8 cellular contexts compared by ENCODE assay signal in genomic region chr1:154971341-154971998, GRCh38. TPM values are rescaled to one million over a fixed set of nuclear protein-coding genes. Genes with fewer than 3 reads are reported as not detected.
DNase-seq lines count a peak whose midpoint lies in the region; ATAC-seq and TF ChIP-seq lines count a peak whose summit lies in the region.

No MANE protein-coding gene starts in this region.

- POLR2A ChIA-PET in OCI-LY7 (lab: Charles Lee): interaction anchor here (1.8 kb wide), 1 partner anchor 16 kb away, joined by 6 read pairs; the partner anchor contains the start of gene PBXIP1

- H3K36me3 Mint-ChIP-seq in CD14-positive monocyte: peaks cover 41 to 49% of the 10 kb centered on the region in 2 donors
- H3K36me3 Mint-ChIP-seq in neural progenitor cell: peaks cover 6% of the 10 kb centered on the region

- peaks cover 52% of the 10 kb centered on the region for H3K36me3 ChIP-seq in OCI-LY7 (ENCODE audit: insufficient read depth, low read length)
- H3K36me3 ChIP-seq in duodenal mucosa (ENCODE audit: control insufficient read depth in 1 of 2, insufficient read depth in 2 of 2, low read length in 2 of 2): peaks cover 12 to 40% of the 10 kb centered on the region in 2 donors
- H3K36me3 ChIP-seq in neural progenitor cell: no peaks in the 10 kb centered on the region

- H3K9ac ChIP-seq in duodenal mucosa (ENCODE audit: low read depth in 1 of 2, low read length in 2 of 2) (peak overlapping the region; percentile 34 to 50), neural progenitor cell (no peak overlapping the region)

- CTCF ChIA-PET in OCI-LY7 (lab: Charles Lee; ENCODE audit: unreplicated experiment): no interaction called here

- H3K9me3 ChIP-seq in OCI-LY7 (ENCODE audit: low read length) (no peaks in the 10 kb centered on the region), duodenal mucosa (ENCODE audit: control insufficient read depth in 1 of 2, low read length in 2 of 2) (no peaks in the 10 kb centered on the region), neural progenitor cell (ENCODE audit: low read depth) (no peaks in the 10 kb centered on the region)

- ATAC-seq in GM21515 (IDR thresholded peaks at IDR 0.05; ENCODE audit: unreplicated experiment): no peak

- peaks cover 44% of the 10 kb centered on the region for H3F3A ChIP-seq in neural progenitor cell (ENCODE audit: low read depth)

- no peaks in the 10 kb centered on the region for H3K9me3 Mint-ChIP-seq in CD14-positive monocyte
- no peaks in the 10 kb centered on the region for H3K9me3 Mint-ChIP-seq in neural progenitor cell

- H3K4me2 ChIP-seq in OCI-LY7 (ENCODE audit: low read length) (peak overlapping the region; percentile 59), neural progenitor cell (peak overlapping the region; percentile 91)

- H2AFZ ChIP-seq in OCI-LY7 (ENCODE audit: low read length) (no peak overlapping the region), neural progenitor cell (replicated peaks) (no peak overlapping the region)

- no peak for TF ChIP-seq CTCF in CD14-positive monocyte (IDR thresholded peaks at IDR 0.05)
- TF ChIP-seq CTCF in OCI-LY7 (conservative IDR thresholded peaks at IDR 0.05; ENCODE audit: low read length): no peak
- TF ChIP-seq CTCF in neural progenitor cell (IDR thresholded peaks at IDR 0.05): no peak

- H3K4me1 ChIP-seq in OCI-LY7 (ENCODE audit: insufficient read depth, low read length, poor library complexity, severe bottlenecking): peaks cover 33% of the 10 kb centered on the region
- peaks cover 43 to 45% of the 10 kb centered on the region in 2 donors for H3K4me1 ChIP-seq in duodenal mucosa (ENCODE audit: control insufficient read depth in 1 of 2, insufficient read depth in 2 of 2, low read length in 2 of 2)
- H3K4me1 ChIP-seq in neural progenitor cell: peaks cover 42% of the 10 kb centered on the region

- H4K20me1 ChIP-seq in OCI-LY7 (ENCODE audit: insufficient read depth, low read length) (peaks cover 7% of the 10 kb centered on the region; the same call in 1 of the 2 replicates), neural progenitor cell (ENCODE audit: low read depth) (peaks cover 21% of the 10 kb centered on the region)

- H3K27ac ChIP-seq in OCI-LY7 (ENCODE audit: low read depth, low read length, poor library complexity, severe bottlenecking) (no peak overlapping the region), duodenal mucosa (ENCODE audit: low read depth, low read length) (peak overlapping the region; percentile 77), neural progenitor cell (peak overlapping the region; percentile 43)

- intact Hi-C loops in CD14-positive monocyte (cut with micrococcal nuclease) (loop anchor here (2.0 to 5.0 kb wide), 4 partner anchors 35 to 91 kb away; partner anchors contain the start of gene EFNA4 (in 1 of the 2)), OCI-LY7 (cut with micrococcal nuclease; ENCODE audit: unreplicated experiment) (no loop called here)

- H3K27me3 Mint-ChIP-seq in CD14-positive monocyte (ENCODE audit: low read depth in 3 of 3) (peaks cover 0 to 4% (median 0%) of the 10 kb centered on the region in 3 donors), neural progenitor cell (ENCODE audit: insufficient read depth, low read depth) (peaks cover 3% of the 10 kb centered on the region)

- DNase-seq in CD14-positive monocyte (ENCODE audit: low spot score): peak; percentile 72
- DNase-seq in OCI-LY7 (ENCODE audit: low spot score): no peak
- DNase-seq in neural progenitor cell (ENCODE audit: low spot score): no peak
- DNase-seq in iPS-NIHi11 (ENCODE audit: low spot score): no peak
- no peak for DNase-seq in T1000 (lab: John Stamatoyannopoulos, UW)
- DNase-seq in AG08395 (ENCODE audit: low spot score): no peak

- H3K27ac Mint-ChIP-seq in CD14-positive monocyte (peak overlapping the region in 6 of 7 donors; percentile 89 to 96 (median 94)), neural progenitor cell (peak overlapping the region; percentile 96)

- no TSS peak for BruUV-seq in OCI-LY7 (replicated peaks; lab: Mats Ljungman, UMichigan)

- H3K4me1 Mint-ChIP-seq in CD14-positive monocyte: peaks cover 34% of the 10 kb centered on the region
- H3K4me1 Mint-ChIP-seq in neural progenitor cell: peaks cover 40% of the 10 kb centered on the region

- H3K79me2 ChIP-seq in OCI-LY7 (ENCODE audit: insufficient read depth, low read depth, low read length) (peaks cover 51% of the 10 kb centered on the region), neural progenitor cell (ENCODE audit: low read depth) (peaks cover 61% of the 10 kb centered on the region)

- no peaks in the 10 kb centered on the region for H3K9me2 ChIP-seq in OCI-LY7 (ENCODE audit: insufficient read depth, low read length)

- H3K4me3 Mint-ChIP-seq in CD14-positive monocyte (peak overlapping the region; percentile 76 to 87), neural progenitor cell (peak overlapping the region; percentile 83)

- H3K4me3 ChIP-seq in OCI-LY7 (ENCODE audit: low read depth, low read length, poor library complexity, severe bottlenecking) (peak overlapping the region; percentile 10), duodenal mucosa (ENCODE audit: low read depth in 1 of 2, low read length in 2 of 2) (peak overlapping the region; percentile 53 to 55), neural progenitor cell (peak overlapping the region; percentile 51)

- H3K27me3 ChIP-seq in duodenal mucosa (ENCODE audit: control insufficient read depth in 1 of 2, insufficient read depth in 2 of 2, low read length in 2 of 2) (no peaks in the 10 kb centered on the region), neural progenitor cell (no peaks in the 10 kb centered on the region)

RNA-seq across cellular contexts. Expression of gene SHC1, which starts 0.9 kb away (rescaled TPM):
- 10 to 100 TPM; 26.7 to 31.5 TPM for polyA plus RNA-seq in CD14-positive monocyte
- 31.4 and 37.6 TPM in 2 replicates for total RNA-seq in OCI-LY7 (2014; rRNA removed; shearing (Covaris generic))
- total RNA-seq in OCI-LY7 (2022) (77.4 and 84.0 TPM in 2 replicates), neural progenitor cell (ENCODE audit: low replicate concordance) (69.0 and 86.5 TPM in 2 replicates)

RNA-seq across cellular contexts. Expression of gene CKS1B, which starts 3.0 kb away (rescaled TPM):
- 10 to 100 TPM; 18.0 to 22.6 TPM for polyA plus RNA-seq in CD14-positive monocyte
- 149 and 204 TPM in 2 replicates for total RNA-seq in OCI-LY7 (2014; rRNA removed; shearing (Covaris generic))
- total RNA-seq in OCI-LY7 (2022): 230 and 260 TPM in 2 replicates
- total RNA-seq in neural progenitor cell (ENCODE audit: low replicate concordance): 210 and 297 TPM in 2 replicates

RNA-seq across cellular contexts. Expression of gene PYGO2, which starts 9.9 kb away (rescaled TPM):
- 10 to 100 TPM in 1 of 2 donors, 1 to 10 TPM in 1; 8.2 to 12.0 TPM for polyA plus RNA-seq in CD14-positive monocyte
- 36.5 and 44.3 TPM in 2 replicates for total RNA-seq in OCI-LY7 (2014; rRNA removed; shearing (Covaris generic))
- total RNA-seq in OCI-LY7 (2022) (47.3 and 53.1 TPM in 2 replicates), neural progenitor cell (ENCODE audit: low replicate concordance) (32.1 and 48.1 TPM in 2 replicates)

RNA-seq across cellular contexts. Expression of gene FLAD1, which starts 11.7 kb away (rescaled TPM):
- polyA plus RNA-seq in CD14-positive monocyte: 10 to 100 TPM; 31.5 to 35.1 TPM
- total RNA-seq in OCI-LY7 (2014; rRNA removed; shearing (Covaris generic)): 52.7 and 55.7 TPM in 2 replicates
- total RNA-seq in OCI-LY7 (2022) (57.0 and 57.9 TPM in 2 replicates), neural progenitor cell (ENCODE audit: low replicate concordance) (19.3 and 47.4 TPM in 2 replicates)

RNA-seq across cellular contexts. Expression of gene PBXIP1, which starts 15.6 kb away (rescaled TPM):
- polyA plus RNA-seq in CD14-positive monocyte: 10 to 100 TPM; 23.1 to 24.0 TPM
- 23.8 and 26.6 TPM in 2 replicates for total RNA-seq in OCI-LY7 (2014; rRNA removed; shearing (Covaris generic))
- total RNA-seq in OCI-LY7 (2022) (37.7 and 39.8 TPM in 2 replicates), neural progenitor cell (ENCODE audit: low replicate concordance) (21.4 and 64.0 TPM in 2 replicates)
